Comparison of ENCODE assay signal across 1 cellular context in genomic region chr14:54773171-54774006, GRCh38.
TF ChIP-seq lines count a peak whose summit lies in the region.

No MANE protein-coding gene starts in this region.

TF ChIP-seq in IMR-90, 13 proteins besides CTCF, POLR2A, EP300 and RAD21 (continued from another document):
- no peak for TF ChIP-seq ELK1 (IDR thresholded peaks at IDR 0.05; ENCODE audit: borderline replicate concordance, low read depth, low read length)
- TF ChIP-seq RFX5 (IDR thresholded peaks at IDR 0.05; ENCODE audit: low read depth, low read length), result peak; percentile 47; the same call in 1 of the 2 replicates
- no peak; the same call in 1 of the 2 replicates for TF ChIP-seq CEBPB (IDR thresholded peaks at IDR 0.05; ENCODE audit: low read depth, low read length)
- TF ChIP-seq FOS (IDR thresholded peaks at IDR 0.05; ENCODE audit: low read depth, low read length), result peak; percentile 72; the same call in 1 of the 2 replicates
- peak; percentile 82 for TF ChIP-seq RCOR1 (IDR thresholded peaks at IDR 0.05; ENCODE audit: insufficient replicate concordance, low read length)
- TF ChIP-seq SMC3 (IDR thresholded peaks at IDR 0.05; ENCODE audit: low read depth, low read length), result peak; percentile 88
TF ChIP-seq in IMR-90: peak in this region for 10.
